ENCODE assay signal across 8 cellular contexts in the genomic region with DNA sequence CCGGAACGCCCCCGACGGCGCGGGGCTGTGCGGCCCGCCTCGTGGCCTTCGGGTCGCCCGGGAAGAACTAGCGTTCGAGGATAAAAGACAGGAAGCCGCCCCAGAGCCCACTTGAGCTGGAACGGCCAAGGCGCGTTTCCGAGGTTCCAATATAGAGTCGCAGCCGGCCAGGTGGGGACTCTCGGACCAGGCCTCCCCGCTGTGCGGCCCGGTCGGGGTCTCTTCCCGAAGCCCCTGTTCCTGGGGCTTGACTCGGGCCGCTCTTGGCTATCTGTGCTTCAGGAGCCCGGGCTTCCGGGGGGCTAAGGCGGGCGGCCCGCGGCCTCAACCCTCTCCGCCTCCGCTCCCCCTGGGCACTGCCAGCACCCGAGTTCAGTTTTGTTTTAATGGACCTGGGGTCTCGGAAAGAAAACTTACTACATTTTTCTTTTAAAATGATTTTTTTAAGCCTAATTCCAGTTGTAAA.
DNase-seq lines count a peak whose midpoint lies in the region; ATAC-seq and TF ChIP-seq lines count a peak whose summit lies in the region.

No MANE protein-coding gene starts in this region.

- H3K4me1 Mint-ChIP-seq in activated CD8-positive, alpha-beta memory T cell treated with anti-CD3 and anti-CD28 coated beads, Interleukin-2, amount 10 ng/mL, durations not matched to agents 7 days and 5 days, result peaks cover 37% of the 10 kb centered on the region
- H3K4me1 Mint-ChIP-seq in activated T-helper 1 cell treated with anti-CD3 and anti-CD28 coated beads, Interleukin-12 subunit alpha, Interleukin-12 subunit beta, Interleukin-2, Interleukin-4 antibody, amounts not matched to agents 30 ng/mL and 10 ng/mL and 1 ng/mL, durations not matched to agents 14 hours and 24 hours and 36 hours (ENCODE audit: low read depth), result peaks cover 48% of the 10 kb centered on the region

- TF ChIP-seq CTCF in kidney epithelial cell (IDR thresholded peaks at IDR 0.05; ENCODE audit: insufficient read depth, low read length, poor library complexity, severe bottlenecking), result no peak
- TF ChIP-seq CTCF in thoracic aorta (IDR thresholded peaks at IDR 0.05), result no peak

- peaks cover 18 to 44% of the 10 kb centered on the region in 2 donors for H3K4me1 ChIP-seq in thoracic aorta (ENCODE audit: control insufficient read depth in 1 of 2, low read depth in 2 of 2)

- H3K27ac Mint-ChIP-seq in activated CD8-positive, alpha-beta memory T cell treated with anti-CD3 and anti-CD28 coated beads, Interleukin-2, amount 10 ng/mL, durations not matched to agents 7 days and 5 days, result no peak overlapping the region
- H3K27ac Mint-ChIP-seq in activated T-helper 1 cell treated with anti-CD3 and anti-CD28 coated beads, Interleukin-12 subunit alpha, Interleukin-12 subunit beta, Interleukin-2, Interleukin-4 antibody, amounts not matched to agents 30 ng/mL and 10 ng/mL and 1 ng/mL, durations not matched to agents 14 hours and 24 hours and 36 hours, result peak overlapping the region; percentile 7

- peaks cover 9% of the 10 kb centered on the region for H3K27me3 Mint-ChIP-seq in activated CD8-positive, alpha-beta memory T cell treated with anti-CD3 and anti-CD28 coated beads, Interleukin-2, amount 10 ng/mL, durations not matched to agents 7 days and 5 days
- peaks cover 3% of the 10 kb centered on the region for H3K27me3 Mint-ChIP-seq in activated T-helper 1 cell treated with anti-CD3 and anti-CD28 coated beads, Interleukin-12 subunit alpha, Interleukin-12 subunit beta, Interleukin-2, Interleukin-4 antibody, amounts not matched to agents 30 ng/mL and 10 ng/mL and 1 ng/mL, durations not matched to agents 14 hours and 24 hours and 36 hours (ENCODE audit: insufficient read depth)

- H3K36me3 Mint-ChIP-seq in activated CD8-positive, alpha-beta memory T cell treated with anti-CD3 and anti-CD28 coated beads, Interleukin-2, amount 10 ng/mL, durations not matched to agents 7 days and 5 days, result peaks cover 7% of the 10 kb centered on the region
- H3K36me3 Mint-ChIP-seq in activated T-helper 1 cell treated with anti-CD3 and anti-CD28 coated beads, Interleukin-12 subunit alpha, Interleukin-12 subunit beta, Interleukin-2, Interleukin-4 antibody, amounts not matched to agents 30 ng/mL and 10 ng/mL and 1 ng/mL, durations not matched to agents 14 hours and 24 hours and 36 hours (ENCODE audit: low read depth), result peaks cover 11% of the 10 kb centered on the region

- intact Hi-C loops in activated T-helper 1 cell treated with anti-CD3 and anti-CD28 coated beads, Interleukin-12 subunit alpha, Interleukin-12 subunit beta, Interleukin-2, Interleukin-4 antibody, amounts not matched to agents 30 ng/mL and 10 ng/mL and 1 ng/mL, durations not matched to agents 14 hours and 24 hours and 36 hours (cut with micrococcal nuclease), result loop anchor here (1.0 kb wide), 1 partner anchor 950 kb away; no protein-coding TSS in a partner anchor

- H3K9me3 ChIP-seq in thoracic aorta, result no peaks in the 10 kb centered on the region

- peak overlapping the region; percentile 41 for H3K4me3 ChIP-seq in kidney epithelial cell (ENCODE audit: low read depth, low read length)
- H3K4me3 ChIP-seq in thoracic aorta, result peak overlapping the region; percentile 74

- H3K27me3 ChIP-seq in kidney epithelial cell (ENCODE audit: control insufficient read depth, insufficient read depth, low read length), result no peaks in the 10 kb centered on the region
- H3K27me3 ChIP-seq in thoracic aorta (replicated peaks; ENCODE audit: insufficient read depth), result peaks cover 26% of the 10 kb centered on the region

- H3K36me3 ChIP-seq in kidney epithelial cell (ENCODE audit: control insufficient read depth, insufficient read depth, low read length) (no peaks in the 10 kb centered on the region), thoracic aorta (no peaks in the 10 kb centered on the region)

- ATAC-seq in activated CD8-positive, alpha-beta memory T cell treated with anti-CD3 and anti-CD28 coated beads, Interleukin-2, amount 10 ng/mL, durations not matched to agents 7 days and 5 days, result no peak
- no peak for ATAC-seq in thoracic aorta (ENCODE audit: insufficient number of reproducible peaks, low FRiP score, low read depth)
- ATAC-seq in GM19463 (IDR thresholded peaks at IDR 0.05; ENCODE audit: unreplicated experiment), result no peak

- no peak for DNase-seq in activated CD8-positive, alpha-beta memory T cell treated with anti-CD3 and anti-CD28 coated beads, Interleukin-2, amount 10 ng/mL, durations not matched to agents 7 days and 5 days
- DNase-seq in activated CD8-positive, alpha-beta memory T cell treated with anti-CD3 and anti-CD28 coated beads for 24 hours, result no peak
- no peak for DNase-seq in activated T-helper 1 cell treated with anti-CD3 and anti-CD28 coated beads, Interleukin-12 subunit alpha, Interleukin-12 subunit beta, Interleukin-2, Interleukin-4 antibody, amounts not matched to agents 30 ng/mL and 10 ng/mL and 1 ng/mL, durations not matched to agents 14 hours and 24 hours and 36 hours (ENCODE audit: low spot score)
- DNase-seq in kidney epithelial cell (ENCODE audit: low read depth), result no peak
- DNase-seq in thoracic aorta (ENCODE audit: low spot score), result no peak
- DNase-seq in NCI-H774 (lab: John Stamatoyannopoulos, UW), result no peak
- DNase-seq in AG08395 (ENCODE audit: low spot score), result no peak

- CTCF ChIA-PET in activated CD8-positive, alpha-beta memory T cell treated with anti-CD3 and anti-CD28 coated beads, Interleukin-2, amount 10 ng/mL, durations not matched to agents 7 days and 5 days (lab: Charles Lee), result interaction anchor here (0.6 to 8.4 kb wide), 33 partner anchors 11 to 510 kb away, joined by 3 to 128 read pairs (median 4); partner anchors contain the start of gene RUNX1

- H3K27ac ChIP-seq in thoracic aorta, result peak overlapping the region; percentile 76 to 85

- no peaks in the 10 kb centered on the region for H3K9me3 Mint-ChIP-seq in activated CD8-positive, alpha-beta memory T cell treated with anti-CD3 and anti-CD28 coated beads, Interleukin-2, amount 10 ng/mL, durations not matched to agents 7 days and 5 days (ENCODE audit: low read depth)
- H3K9me3 Mint-ChIP-seq in activated T-helper 1 cell treated with anti-CD3 and anti-CD28 coated beads, Interleukin-12 subunit alpha, Interleukin-12 subunit beta, Interleukin-2, Interleukin-4 antibody, amounts not matched to agents 30 ng/mL and 10 ng/mL and 1 ng/mL, durations not matched to agents 14 hours and 24 hours and 36 hours, result no peaks in the 10 kb centered on the region

- H3K4me3 Mint-ChIP-seq in activated CD8-positive, alpha-beta memory T cell treated with anti-CD3 and anti-CD28 coated beads, Interleukin-2, amount 10 ng/mL, durations not matched to agents 7 days and 5 days, result peak overlapping the region; percentile 83
- no peak overlapping the region for H3K4me3 Mint-ChIP-seq in activated T-helper 1 cell treated with anti-CD3 and anti-CD28 coated beads, Interleukin-12 subunit alpha, Interleukin-12 subunit beta, Interleukin-2, Interleukin-4 antibody, amounts not matched to agents 30 ng/mL and 10 ng/mL and 1 ng/mL, durations not matched to agents 14 hours and 24 hours and 36 hours
